Comparison of ENCODE assay signal across 26 cellular contexts in genomic region chr5:134857401-134857800, GRCh38.
"Had no signal": no experiment of that assay in that cellular context is flagged by ENCODE, and none has a peak within 500 bp of the region (broad histone marks: within the 10 kb centered on the region; RNA-seq: fewer than 3 reads in every experiment).

No MANE protein-coding gene starts in this region.

- H3K36me3 ChIP-seq: colonic mucosa had no signal

- H3K27me3 Mint-ChIP-seq: activated B cell treated with CpG ODN at 0.5 μM for 24 hours; activated CD4-positive, alpha-beta T cell treated with anti-CD3 and anti-CD28 coated beads for 36 hours; effector memory CD8-positive, alpha-beta T cell; memory B cell; naive thymus-derived CD8-positive, alpha-beta T cell; T-cell had no signal

- DNase-seq: activated B cell treated with CpG ODN at 0.5 μM for 24 hours; activated CD4-positive, alpha-beta T cell treated with anti-CD3 and anti-CD28 coated beads for 36 hours; activated CD8-positive, alpha-beta T cell treated with anti-CD3 and anti-CD28 coated beads, Interleukin-2, amount 10 ng/mL, durations not matched to agents 7 days and 5 days; activated naive CD4-positive, alpha-beta T cell; activated T-cell treated with anti-CD3 and anti-CD28 coated beads, Interleukin-2, amount 50 U/mL, for 4 hours; adrenal gland; aorta; body of pancreas; cerebellar nuclear complex; colonic mucosa; effector memory CD8-positive, alpha-beta T cell; hippocampal formation; kidney; midbrain; naive thymus-derived CD8-positive, alpha-beta T cell; right cardiac atrium; spleen; stimulated activated naive CD4-positive, alpha-beta T cell treated with Interleukin-2 at 50 U/mL for 16 hours; T-cell; trophoblast cell had no signal

- H3K27ac ChIP-seq: adrenal gland, body of pancreas, colonic mucosa, gastroesophageal sphincter, spleen, thoracic aorta had no signal

- FAIRE-seq: kidney, urothelium cell line had no signal

- H3K27ac Mint-ChIP-seq: activated CD8-positive, alpha-beta T cell treated with anti-CD3 and anti-CD28 coated beads, Interleukin-2, amount 10 ng/mL, durations not matched to agents 7 days and 5 days; activated naive CD4-positive, alpha-beta T cell treated with anti-CD3 and anti-CD28 coated beads, Interleukin-2, amount 50 U/mL, for 72 hours; memory B cell; T-cell; T-helper 2 cell treated with Interferon-gamma antibody and Interleukin-4, amounts not matched to agents 5 μg/mL and 100 μg/mL, for 36 hours had no signal

- H3K27me3 ChIP-seq: adrenal gland, body of pancreas, colonic mucosa, gastroesophageal sphincter, spleen had no signal

- H3K36me3 Mint-ChIP-seq: activated naive CD4-positive, alpha-beta T cell treated with anti-CD3 and anti-CD28 coated beads, Interleukin-2, amount 50 U/mL, for 72 hours had no signal

- ATAC-seq: activated CD4-positive, alpha-beta T cell treated with anti-CD3 and anti-CD28 coated beads for 36 hours; activated CD8-positive, alpha-beta T cell treated with anti-CD3 and anti-CD28 coated beads, Interleukin-2, amount 10 ng/mL, durations not matched to agents 7 days and 5 days; activated naive CD4-positive, alpha-beta T cell treated with anti-CD3 and anti-CD28 coated beads, Interleukin-2, amount 50 U/mL, for 72 hours; activated T-cell treated with anti-CD3 and anti-CD28 coated beads, Interleukin-2, amount 50 U/mL, for 4 hours; body of pancreas; effector memory CD8-positive, alpha-beta T cell; gastroesophageal sphincter; naive thymus-derived CD8-positive, alpha-beta T cell; right cardiac atrium; T-cell had no signal

- H3K9me3 Mint-ChIP-seq: activated B cell treated with CpG ODN at 0.5 μM for 24 hours; activated naive CD4-positive, alpha-beta T cell treated with anti-CD3 and anti-CD28 coated beads, Interleukin-2, amount 50 U/mL, for 72 hours; activated T-cell treated with anti-CD3 and anti-CD28 coated beads, Interleukin-2, amount 50 U/mL, for 4 hours; effector memory CD8-positive, alpha-beta T cell; memory B cell; naive thymus-derived CD8-positive, alpha-beta T cell; T-cell; T-helper 2 cell treated with Interferon-gamma antibody and Interleukin-4, amounts not matched to agents 5 μg/mL and 100 μg/mL, for 36 hours had no signal

- H3K4me3 ChIP-seq: adrenal gland, body of pancreas, colonic mucosa, gastroesophageal sphincter, spleen, thoracic aorta had no signal

- H3K4me3 Mint-ChIP-seq: activated B cell treated with CpG ODN at 0.5 μM for 24 hours; activated CD4-positive, alpha-beta T cell treated with anti-CD3 and anti-CD28 coated beads for 36 hours; activated CD8-positive, alpha-beta T cell treated with anti-CD3 and anti-CD28 coated beads, Interleukin-2, amount 10 ng/mL, durations not matched to agents 7 days and 5 days; activated T-cell treated with anti-CD3 and anti-CD28 coated beads, Interleukin-2, amount 50 U/mL, for 4 hours; effector memory CD8-positive, alpha-beta T cell; memory B cell; naive thymus-derived CD8-positive, alpha-beta T cell; T-cell; T-helper 2 cell treated with Interferon-gamma antibody and Interleukin-4, amounts not matched to agents 5 μg/mL and 100 μg/mL, for 36 hours had no signal

- H3K9me3 ChIP-seq: adrenal gland, body of pancreas, colonic mucosa, gastroesophageal sphincter, spleen, thoracic aorta had no signal
